19 cellular contexts compared by ENCODE assay signal in genomic region chr2:149077861-149078260, GRCh38. TPM values are rescaled to one million over a fixed set of nuclear protein-coding genes. Genes with fewer than 3 reads are reported as not detected.
"Had no signal": no experiment of that assay in that cellular context is flagged by ENCODE, and none has a peak within 500 bp of the region (broad histone marks: within the 10 kb centered on the region; RNA-seq: fewer than 3 reads in every experiment).

No MANE protein-coding gene starts in this region.

- H3K36me3 ChIP-seq: breast epithelium, right lobe of liver, upper lobe of right lung had no signal

- H3K9me3 Mint-ChIP-seq: activated naive CD8-positive, alpha-beta T cell treated with anti-CD3 and anti-CD28 coated beads, Interleukin-2, amount 50 U/mL, for 24 hours; dendritic cell treated with granulocyte-macrophage colony-stimulating factor and Interleukin-4, amounts not matched to agents 40 ng/mL and 50 ng/mL, for 4 days; effector memory CD8-positive, alpha-beta T cell; natural killer cell; stimulated activated naive CD8-positive, alpha-beta T cell treated with anti-CD3 and anti-CD28 coated beads, Interleukin-15, amount 100 ng/mL, for 72 hours had no signal

- H3K9me3 ChIP-seq: breast epithelium, psoas muscle, right lobe of liver, upper lobe of right lung had no signal

- H3K27ac ChIP-seq: breast epithelium, epithelial cell of prostate, psoas muscle, right lobe of liver, upper lobe of right lung had no signal

- H3K36me3 Mint-ChIP-seq: natural killer cell had no signal

- H3K27ac Mint-ChIP-seq: activated naive CD8-positive, alpha-beta T cell treated with anti-CD3 and anti-CD28 coated beads, Interleukin-2, amount 50 U/mL, for 24 hours; dendritic cell treated with granulocyte-macrophage colony-stimulating factor and Interleukin-4, amounts not matched to agents 40 ng/mL and 50 ng/mL, for 4 days; effector memory CD8-positive, alpha-beta T cell; natural killer cell; stimulated activated naive CD8-positive, alpha-beta T cell treated with anti-CD3 and anti-CD28 coated beads, Interleukin-15, amount 100 ng/mL, for 72 hours had no signal

- H3K27me3 ChIP-seq: breast epithelium, right lobe of liver, upper lobe of right lung had no signal

- H3K4me1 ChIP-seq: breast epithelium, psoas muscle, right lobe of liver, upper lobe of right lung had no signal

- H3K4me1 Mint-ChIP-seq: activated naive CD8-positive, alpha-beta T cell treated with anti-CD3 and anti-CD28 coated beads, Interleukin-2, amount 50 U/mL, for 24 hours; natural killer cell; stimulated activated naive CD8-positive, alpha-beta T cell treated with anti-CD3 and anti-CD28 coated beads, Interleukin-15, amount 100 ng/mL, for 72 hours had no signal

- DNase-seq: activated CD4-positive, alpha-beta T cell treated with anti-CD3 and anti-CD28 coated beads for 1 hour; activated CD4-positive, alpha-beta T cell treated with anti-CD3 and anti-CD28 coated beads, Interleukin-2, amount 50 U/mL, for 4 hours; activated naive CD4-positive, alpha-beta T cell treated with Interleukin-2 at 50 U/mL for 16 hours; activated naive CD8-positive, alpha-beta T cell treated with anti-CD3 and anti-CD28 coated beads, Interleukin-2, amount 50 U/mL, for 24 hours; activated T-cell treated with anti-CD3 and anti-CD28 coated beads for 4 hours; aorta; effector memory CD8-positive, alpha-beta T cell; foreskin melanocyte; natural killer cell; psoas muscle; right lobe of liver; stimulated activated naive CD8-positive, alpha-beta T cell treated with anti-CD3 and anti-CD28 coated beads, Interleukin-15, amount 100 ng/mL, for 72 hours; upper lobe of right lung had no signal

- H3K4me3 ChIP-seq: breast epithelium, psoas muscle, right lobe of liver, upper lobe of right lung had no signal

- H3K4me3 Mint-ChIP-seq: activated naive CD8-positive, alpha-beta T cell treated with anti-CD3 and anti-CD28 coated beads, Interleukin-2, amount 50 U/mL, for 24 hours; dendritic cell treated with granulocyte-macrophage colony-stimulating factor and Interleukin-4, amounts not matched to agents 40 ng/mL and 50 ng/mL, for 4 days; effector memory CD8-positive, alpha-beta T cell; natural killer cell; stimulated activated naive CD8-positive, alpha-beta T cell treated with anti-CD3 and anti-CD28 coated beads, Interleukin-15, amount 100 ng/mL, for 72 hours had no signal

- ATAC-seq: activated naive CD8-positive, alpha-beta T cell treated with anti-CD3 and anti-CD28 coated beads, Interleukin-2, amount 50 U/mL, for 24 hours; effector memory CD8-positive, alpha-beta T cell; left lobe of liver; natural killer cell; psoas muscle; right lobe of liver; stimulated activated naive CD8-positive, alpha-beta T cell treated with anti-CD3 and anti-CD28 coated beads, Interleukin-15, amount 100 ng/mL, for 72 hours; upper lobe of right lung had no signal

RNA-seq across cellular contexts. Expression of gene LYPD6B, which starts 39.4 kb away (rescaled TPM):
- total RNA-seq: aorta, fibroblast of lung, left lobe of liver, lung microvascular endothelial cell, natural killer cell, psoas muscle had no signal
- polyA plus RNA-seq: psoas muscle had no signal
